In the genomic region with DNA sequence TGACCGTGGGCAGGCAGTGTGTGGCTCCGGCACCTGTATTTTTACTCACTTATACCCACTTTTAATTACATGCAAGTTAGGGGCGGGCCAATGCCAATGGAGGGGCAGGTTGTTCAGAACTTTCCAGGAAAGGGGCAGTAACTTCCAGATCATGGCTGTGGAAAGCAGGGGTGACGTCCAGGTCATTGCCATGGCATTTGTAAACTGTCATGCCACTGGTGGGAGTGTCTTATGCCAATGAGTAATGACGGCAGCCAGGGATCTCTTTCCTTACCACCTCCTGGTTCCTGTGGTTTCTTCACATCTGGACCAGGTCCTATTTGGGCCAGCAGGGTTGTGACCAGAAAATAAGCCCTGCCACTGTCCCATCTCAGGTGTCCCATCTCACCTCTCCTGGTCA, we compare ENCODE assay signal across 21 cellular contexts.
"Had no signal": no experiment of that assay in that cellular context is flagged by ENCODE, and none has a peak within 500 bp of the region (broad histone marks: within the 10 kb centered on the region; RNA-seq: fewer than 3 reads in every experiment).

No MANE protein-coding gene starts in this region.

- H3K9me3 Mint-ChIP-seq: activated naive CD4-positive, alpha-beta T cell treated with anti-CD3 and anti-CD28 coated beads, Interleukin-2, amount 50 U/mL, for 24 hours; neural crest cell had no signal

- H3K36me3 ChIP-seq: colonic mucosa, esophagus squamous epithelium, lower lobe of right lung, spleen, suprapubic skin, transverse colon had no signal

- H3K27me3 ChIP-seq: colonic mucosa, dorsolateral prefrontal cortex, esophagus squamous epithelium, spleen, suprapubic skin, transverse colon had no signal

- H3K4me1 ChIP-seq: colonic mucosa, esophagus squamous epithelium, lower lobe of right lung, spleen, suprapubic skin, transverse colon had no signal

- H3K27me3 Mint-ChIP-seq: activated naive CD4-positive, alpha-beta T cell treated with anti-CD3 and anti-CD28 coated beads, Interleukin-2, amount 50 U/mL, for 24 hours; progenitor cell of endocrine pancreas had no signal

- H3K27ac ChIP-seq: colonic mucosa, dorsolateral prefrontal cortex, esophagus squamous epithelium, lower lobe of right lung, spleen, suprapubic skin, transverse colon had no signal

- H3K4me3 Mint-ChIP-seq: activated naive CD4-positive, alpha-beta T cell treated with anti-CD3 and anti-CD28 coated beads, Interleukin-2, amount 50 U/mL, for 24 hours; endodermal cell; naive B cell; neural crest cell had no signal

- DNase-seq: activated CD4-positive, alpha-beta T cell treated with anti-CD3 and anti-CD28 coated beads for 1 hour; activated gamma-delta T cell treated with Interleukin-2 at 50 U/mL for 16 hours; activated T-cell treated with anti-CD3 and anti-CD28 coated beads, Interleukin-2, amount 50 U/mL, for 1 hour; aorta; colonic mucosa; dorsolateral prefrontal cortex; endodermal cell; esophagus squamous epithelium; lower lobe of right lung; mesendoderm; naive B cell; spleen; stimulated activated CD4-positive, alpha-beta T cell treated with anti-CD3 and anti-CD28 coated beads, Interleukin-4, amount 100 ng/mL, for 1 hour; stimulated activated naive CD4-positive, alpha-beta T cell treated with Interleukin-2 at 50 U/mL for 16 hours; T-helper 9 cell; transverse colon had no signal

- H3K4me3 ChIP-seq: colonic mucosa, dorsolateral prefrontal cortex, esophagus squamous epithelium, lower lobe of right lung, spleen, suprapubic skin, transverse colon had no signal

- H3K9me3 ChIP-seq: colonic mucosa, esophagus squamous epithelium, lower lobe of right lung, spleen, suprapubic skin, transverse colon had no signal

- H3K4me1 Mint-ChIP-seq: activated naive CD4-positive, alpha-beta T cell treated with anti-CD3 and anti-CD28 coated beads, Interleukin-2, amount 50 U/mL, for 24 hours; endodermal cell; naive B cell had no signal

- H3K36me3 Mint-ChIP-seq: activated naive CD4-positive, alpha-beta T cell treated with anti-CD3 and anti-CD28 coated beads, Interleukin-2, amount 50 U/mL, for 24 hours; naive B cell had no signal

- H3K27ac Mint-ChIP-seq: activated naive CD4-positive, alpha-beta T cell treated with anti-CD3 and anti-CD28 coated beads, Interleukin-2, amount 50 U/mL, for 24 hours; endodermal cell; naive B cell; progenitor cell of endocrine pancreas had no signal

- ATAC-seq: left lobe of liver, lower lobe of right lung had no signal
